In genomic region chr12:76685246-76685678, GRCh38 we compare ENCODE assay signal across 9 cellular contexts.
A peak's percentile ranks its signal among the peaks of the same experiment; 100 is the strongest.
DNase-seq lines count a peak whose midpoint lies in the region; ATAC-seq and TF ChIP-seq lines count a peak whose summit lies in the region.
"Had no signal": no experiment of that assay in that cellular context is flagged by ENCODE, and none has a peak within 500 bp of the region (broad histone marks: within the 10 kb centered on the region; RNA-seq: fewer than 3 reads in every experiment).

No MANE protein-coding gene starts in this region.

- peak overlapping the region; percentile 45 to 79 (median 62) for H3K4me2 ChIP-seq in BLaER1 treated with 17β-estradiol and CSF1 and Interleukin-3, amounts not matched to agents 10 nM and 100 nM

- H3K27me3 Mint-ChIP-seq in endodermal cell (ENCODE audit: insufficient read depth) (peaks cover 6% of the 10 kb centered on the region), nephron (ENCODE audit: low read depth) (no peaks in the 10 kb centered on the region)

- H3K9ac ChIP-seq in BLaER1 treated with 17β-estradiol and CSF1 and Interleukin-3, amounts not matched to agents 10 nM and 100 nM, result no peak overlapping the region
- no peak overlapping the region for H3K9ac ChIP-seq in endodermal cell (ENCODE audit: extremely low read depth, low read length, poor library complexity, severe bottlenecking)

- H3K4me3 ChIP-seq in BLaER1 treated with 17β-estradiol and CSF1 and Interleukin-3, amounts not matched to agents 10 nM and 100 nM, result 0 out of 20 replicates have a peak overlapping the region, but pooled peaks of 1 of the 10 experiments have one; percentile 11
- H3K4me3 ChIP-seq in endodermal cell (ENCODE audit: low read length), result no peak overlapping the region
- no peak overlapping the region for H3K4me3 ChIP-seq in esophagus squamous epithelium

- H3K27me3 ChIP-seq in BLaER1 treated with 17β-estradiol and CSF1 and Interleukin-3, amounts not matched to agents 10 nM and 100 nM, result no peaks in the 10 kb centered on the region
- H3K27me3 ChIP-seq in endodermal cell (ENCODE audit: control insufficient read depth, insufficient read depth, low read length, poor library complexity, severe bottlenecking) (peaks cover 8% of the 10 kb centered on the region), esophagus squamous epithelium (no peaks in the 10 kb centered on the region)

- peaks cover 8% of the 10 kb centered on the region for H3K4me1 Mint-ChIP-seq in endodermal cell
- peaks cover 48% of the 10 kb centered on the region for H3K4me1 Mint-ChIP-seq in nephron

- CTCF ChIA-PET in GM10248 (lab: Yijun Ruan, JAX), result interaction anchor here (1.1 to 1.2 kb wide), 2 partner anchors 19 to 326 kb away, joined by 4 read pairs; no protein-coding TSS in a partner anchor

- no peaks in the 10 kb centered on the region for H3K9me3 Mint-ChIP-seq in endodermal cell
- no peaks in the 10 kb centered on the region for H3K9me3 Mint-ChIP-seq in nephron

- no peak overlapping the region for H3K4me3 Mint-ChIP-seq in endodermal cell
- peak overlapping the region in 2 of 3 experiments; percentile 33 to 42 for H3K4me3 Mint-ChIP-seq in nephron

- TF ChIP-seq POLR2A in esophagus squamous epithelium (IDR thresholded peaks at IDR 0.05), result no peak

- TF ChIP-seq CTCF in endodermal cell (conservative IDR thresholded peaks at IDR 0.05) (no peak), nephron (IDR thresholded peaks at IDR 0.05; ENCODE audit: unreplicated experiment in 3 of 3) (no peak), esophagus squamous epithelium (IDR thresholded peaks at IDR 0.05) (no peak), GM10248 (IDR thresholded peaks at IDR 0.05; ENCODE audit: control extremely low read depth, extremely low read depth, low read depth, missing control alignments) (no peak)

- H3K4me1 ChIP-seq in BLaER1 treated with 17β-estradiol and CSF1 and Interleukin-3, amounts not matched to agents 10 nM and 100 nM, result peaks cover 15 to 26% (median 20%) of the 10 kb centered on the region in 10 experiments
- H3K4me1 ChIP-seq in endodermal cell (ENCODE audit: control insufficient read depth, insufficient read depth, low read length) (no peaks in the 10 kb centered on the region), esophagus squamous epithelium (peaks cover 0 to 10% (median 4%) of the 10 kb centered on the region in 3 donors)

- no peak overlapping the region for H3K27ac ChIP-seq in BLaER1 treated with 17β-estradiol and CSF1 and Interleukin-3, amounts not matched to agents 10 nM and 100 nM
- H3K27ac ChIP-seq in endodermal cell (ENCODE audit: low read depth, low read length) (no peak overlapping the region), esophagus squamous epithelium (no peak overlapping the region)

- no peaks in the 10 kb centered on the region for H3K36me3 ChIP-seq in BLaER1 treated with 17β-estradiol and CSF1 and Interleukin-3, amounts not matched to agents 10 nM and 100 nM
- H3K36me3 ChIP-seq in endodermal cell (ENCODE audit: control insufficient read depth, insufficient read depth, low read length) (no peaks in the 10 kb centered on the region), esophagus squamous epithelium (no peaks in the 10 kb centered on the region)

- POLR2A ChIA-PET in GM10248 (lab: Yijun Ruan, JAX), result no interaction called here

- ATAC-seq in GM21737 (IDR thresholded peaks at IDR 0.05; ENCODE audit: unreplicated experiment), result no peak
- no peak for ATAC-seq in GM19328 (IDR thresholded peaks at IDR 0.05; ENCODE audit: unreplicated experiment)

- intact Hi-C loops in esophagus squamous epithelium (cut with DNase I), result no loop called here

- 10 to 58% methylated on average over 2 to 5 of the region's 5 CpGs for whole genome bisulfite sequencing in endodermal cell (ENCODE audit: insufficient coverage in 1 of 2, insufficient read length in 1 of 2), 2 experiments
- 0 to 13% methylated on average over 5 of the region's 5 CpGs for WGBS in esophagus squamous epithelium, 2 donors

- peak; percentile 65 for DNase-seq in NCI-H2227 (lab: John Stamatoyannopoulos, UW; ENCODE audit: unreplicated experiment)
- DNase-seq in endodermal cell, result peak; percentile 87
- DNase-seq in esophagus squamous epithelium (lab: John Stamatoyannopoulos, UW), result no peak
- DNase-seq in GM10248 (ENCODE audit: extremely low spot score), result no peak
- DNase-seq: OCI-M1 had no signal

- no peak overlapping the region for H3K27ac Mint-ChIP-seq in endodermal cell
- H3K27ac Mint-ChIP-seq in nephron, result peak overlapping the region; percentile 65 to 90 (median 82)

- H3K36me3 Mint-ChIP-seq in endodermal cell (ENCODE audit: low read depth) (no peaks in the 10 kb centered on the region), nephron (ENCODE audit: low read depth) (no peaks in the 10 kb centered on the region)

- 0 out of 22 replicates have a peak, but pooled peaks cover 0 to 6% (median 0%) of the 10 kb centered on the region in 11 experiments for H3K9me3 ChIP-seq in BLaER1 treated with 17β-estradiol and CSF1 and Interleukin-3, amounts not matched to agents 10 nM and 100 nM (replicated peaks in 1 of 11)
- H3K9me3 ChIP-seq in endodermal cell (ENCODE audit: control insufficient read depth, low read length), result no peaks in the 10 kb centered on the region
- H3K9me3 ChIP-seq in esophagus squamous epithelium, result no peaks in the 10 kb centered on the region

- no peaks in the 10 kb centered on the region for H4K20me1 ChIP-seq in BLaER1 treated with 17β-estradiol and CSF1 and Interleukin-3, amounts not matched to agents 10 nM and 100 nM

Comparison
In these comparisons a context has a peak if more than half of its experiments do, and no peak if none do; other contexts are left out.
1. DNase-seq: peak in NCI-H2227 (single experiment) and endodermal cell (single experiment); none in esophagus squamous epithelium (single experiment) and GM10248 (single experiment).